ENCODE assay signal across 1 cellular context in the genomic region with DNA sequence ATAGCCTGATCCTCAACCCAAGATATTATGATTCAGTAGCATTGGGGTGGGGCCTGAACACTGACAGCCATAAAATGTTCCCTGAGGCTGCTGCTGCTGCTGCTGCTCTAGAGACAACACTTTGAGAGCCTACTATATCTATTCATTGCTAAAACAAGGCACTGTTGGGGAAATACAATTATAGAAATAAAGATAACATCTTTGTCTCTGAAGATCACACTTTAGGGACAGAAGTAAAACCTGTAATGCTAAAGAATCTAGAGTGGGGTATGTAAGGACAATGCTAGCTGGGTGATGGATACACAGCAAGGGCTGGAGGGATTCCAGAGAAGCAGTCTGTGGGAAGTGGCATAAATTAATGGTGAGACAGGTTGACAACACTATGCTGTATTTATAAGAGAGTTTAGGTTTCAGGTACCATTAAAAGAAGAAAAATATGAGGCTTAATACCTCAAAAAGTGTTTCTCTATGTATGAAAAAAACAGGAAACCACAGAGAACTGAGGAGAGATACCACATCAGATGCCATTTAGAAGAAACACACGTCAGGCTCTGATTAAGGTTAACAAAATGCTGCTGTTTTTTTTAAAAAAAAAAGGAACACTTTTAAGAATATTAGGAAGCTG.
A peak's percentile ranks its signal among the peaks of the same experiment; 100 is the strongest.
TF ChIP-seq lines count a peak whose summit lies in the region.

No MANE protein-coding gene starts in this region.

TF ChIP-seq in GM12878, 131 proteins besides CTCF, POLR2A, EP300 and RAD21 (continued from another document and continues in another):
- TF ChIP-seq, protein P1, sequence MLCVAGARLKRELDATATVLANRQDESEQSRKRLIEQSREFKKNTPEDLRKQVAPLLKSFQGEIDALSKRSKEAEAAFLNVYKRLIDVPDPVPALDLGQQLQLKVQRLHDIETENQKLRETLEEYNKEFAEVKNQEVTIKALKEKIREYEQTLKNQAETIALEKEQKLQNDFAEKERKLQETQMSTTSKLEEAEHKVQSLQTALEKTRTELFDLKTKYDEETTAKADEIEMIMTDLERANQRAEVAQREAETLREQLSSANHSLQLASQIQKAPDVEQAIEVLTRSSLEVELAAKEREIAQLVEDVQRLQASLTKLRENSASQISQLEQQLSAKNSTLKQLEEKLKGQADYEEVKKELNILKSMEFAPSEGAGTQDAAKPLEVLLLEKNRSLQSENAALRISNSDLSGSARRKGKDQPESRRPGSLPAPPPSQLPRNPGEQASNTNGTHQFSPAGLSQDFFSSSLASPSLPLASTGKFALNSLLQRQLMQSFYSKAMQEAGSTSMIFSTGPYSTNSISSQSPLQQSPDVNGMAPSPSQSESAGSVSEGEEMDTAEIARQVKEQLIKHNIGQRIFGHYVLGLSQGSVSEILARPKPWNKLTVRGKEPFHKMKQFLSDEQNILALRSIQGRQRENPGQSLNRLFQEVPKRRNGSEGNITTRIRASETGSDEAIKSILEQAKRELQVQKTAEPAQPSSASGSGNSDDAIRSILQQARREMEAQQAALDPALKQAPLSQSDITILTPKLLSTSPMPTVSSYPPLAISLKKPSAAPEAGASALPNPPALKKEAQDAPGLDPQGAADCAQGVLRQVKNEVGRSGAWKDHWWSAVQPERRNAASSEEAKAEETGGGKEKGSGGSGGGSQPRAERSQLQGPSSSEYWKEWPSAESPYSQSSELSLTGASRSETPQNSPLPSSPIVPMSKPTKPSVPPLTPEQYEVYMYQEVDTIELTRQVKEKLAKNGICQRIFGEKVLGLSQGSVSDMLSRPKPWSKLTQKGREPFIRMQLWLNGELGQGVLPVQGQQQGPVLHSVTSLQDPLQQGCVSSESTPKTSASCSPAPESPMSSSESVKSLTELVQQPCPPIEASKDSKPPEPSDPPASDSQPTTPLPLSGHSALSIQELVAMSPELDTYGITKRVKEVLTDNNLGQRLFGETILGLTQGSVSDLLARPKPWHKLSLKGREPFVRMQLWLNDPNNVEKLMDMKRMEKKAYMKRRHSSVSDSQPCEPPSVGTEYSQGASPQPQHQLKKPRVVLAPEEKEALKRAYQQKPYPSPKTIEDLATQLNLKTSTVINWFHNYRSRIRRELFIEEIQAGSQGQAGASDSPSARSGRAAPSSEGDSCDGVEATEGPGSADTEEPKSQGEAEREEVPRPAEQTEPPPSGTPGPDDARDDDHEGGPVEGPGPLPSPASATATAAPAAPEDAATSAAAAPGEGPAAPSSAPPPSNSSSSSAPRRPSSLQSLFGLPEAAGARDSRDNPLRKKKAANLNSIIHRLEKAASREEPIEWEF (IDR thresholded peaks at IDR 0.05; ENCODE audit: insufficient replicate concordance, low read depth, low read length), result no peak
- TF ChIP-seq CBX3 (IDR thresholded peaks at IDR 0.05; ENCODE audit: borderline replicate concordance, low read depth) (no peak), RBBP5 (conservative IDR thresholded peaks at IDR 0.05) (no peak), NFXL1 (IDR thresholded peaks at IDR 0.05; ENCODE audit: borderline replicate concordance) (no peak), MTA2 (IDR thresholded peaks at IDR 0.05; ENCODE audit: low read depth) (peak; percentile 84; the same call in 1 of the 2 replicates), ASH2L (IDR thresholded peaks at IDR 0.05; ENCODE audit: borderline replicate concordance, low read depth) (no peak), BRCA1 (IDR thresholded peaks at IDR 0.05; ENCODE audit: low read depth, low read length) (no peak), DPF2 (IDR thresholded peaks at IDR 0.05) (peak; percentile 41; the same call in 1 of the 2 replicates), SP1 (IDR thresholded peaks at IDR 0.05; ENCODE audit: low read depth, low read length) (no peak), CREB1 (IDR thresholded peaks at IDR 0.05; ENCODE audit: low read depth) (no peak), WRNIP1 (IDR thresholded peaks at IDR 0.05; ENCODE audit: borderline replicate concordance, low read depth, low read length) (no peak), CHD4 (IDR thresholded peaks at IDR 0.05) (no peak), NR2F1 (conservative IDR thresholded peaks at IDR 0.05) (no peak), ZBED1 (IDR thresholded peaks at IDR 0.05; ENCODE audit: borderline replicate concordance) (no peak), SMARCA5 (IDR thresholded peaks at IDR 0.05) (no peak), STAT1 (conservative IDR thresholded peaks at IDR 0.05) (no peak), IKZF2 (IDR thresholded peaks at IDR 0.05) (peak; percentile 46 to 49; a peak in 2 of 4 replicates), BHLHE40 (IDR thresholded peaks at IDR 0.05; ENCODE audit: borderline replicate concordance in 1 of 2, low read depth in 2 of 2, low read length in 1 of 2) (no peak), SPI1 (IDR thresholded peaks at IDR 0.05; ENCODE audit: borderline replicate concordance, insufficient read depth, low read depth, low read length) (no peak), ZNF622 (IDR thresholded peaks at IDR 0.05) (no peak), TAF1 (IDR thresholded peaks at IDR 0.05; ENCODE audit: borderline replicate concordance, low read depth, low read length) (no peak), NRF1 (conservative IDR thresholded peaks at IDR 0.05; ENCODE audit: low read depth, low read length) (no peak), HCFC1 (IDR thresholded peaks at IDR 0.05; ENCODE audit: low read length) (no peak), GATAD2B (conservative IDR thresholded peaks at IDR 0.05; ENCODE audit: low read depth) (no peak), EED (IDR thresholded peaks at IDR 0.05; ENCODE audit: low read depth) (no peak), RUNX3 (IDR thresholded peaks at IDR 0.05; ENCODE audit: low read length) (peak; percentile 84), POU2F2 (IDR thresholded peaks at IDR 0.05; ENCODE audit: borderline replicate concordance, low read depth, low read length) (no peak), BCL11A (IDR thresholded peaks at IDR 0.05; ENCODE audit: low read depth, low read length) (no peak), RAD51 (IDR thresholded peaks at IDR 0.05) (no peak), PML (IDR thresholded peaks at IDR 0.05; ENCODE audit: low read length) (no peak), RELA (IDR thresholded peaks at IDR 0.05; ENCODE audit: borderline replicate concordance, partially characterized antibody) (no peak), IKZF1 (conservative IDR thresholded peaks at IDR 0.05) (peak; percentile 35; the same call in 1 of the 2 replicates), ZNF207 (IDR thresholded peaks at IDR 0.05; ENCODE audit: borderline replicate concordance) (no peak), TARDBP (IDR thresholded peaks at IDR 0.05; ENCODE audit: borderline replicate concordance) (no peak), RB1 (IDR thresholded peaks at IDR 0.05; ENCODE audit: borderline replicate concordance) (no peak), TBL1XR1 (IDR thresholded peaks at IDR 0.05; ENCODE audit: low read depth, low read length) (no peak), ATF7 (IDR thresholded peaks at IDR 0.05; ENCODE audit: low read depth) (peak; percentile 35; the same call in 1 of the 2 replicates), NFIC (IDR thresholded peaks at IDR 0.05; ENCODE audit: low read depth, low read length) (0 out of 2 replicates have a peak, but pooled peaks have one; percentile 21)
- TF ChIP-seq, protein P2, sequence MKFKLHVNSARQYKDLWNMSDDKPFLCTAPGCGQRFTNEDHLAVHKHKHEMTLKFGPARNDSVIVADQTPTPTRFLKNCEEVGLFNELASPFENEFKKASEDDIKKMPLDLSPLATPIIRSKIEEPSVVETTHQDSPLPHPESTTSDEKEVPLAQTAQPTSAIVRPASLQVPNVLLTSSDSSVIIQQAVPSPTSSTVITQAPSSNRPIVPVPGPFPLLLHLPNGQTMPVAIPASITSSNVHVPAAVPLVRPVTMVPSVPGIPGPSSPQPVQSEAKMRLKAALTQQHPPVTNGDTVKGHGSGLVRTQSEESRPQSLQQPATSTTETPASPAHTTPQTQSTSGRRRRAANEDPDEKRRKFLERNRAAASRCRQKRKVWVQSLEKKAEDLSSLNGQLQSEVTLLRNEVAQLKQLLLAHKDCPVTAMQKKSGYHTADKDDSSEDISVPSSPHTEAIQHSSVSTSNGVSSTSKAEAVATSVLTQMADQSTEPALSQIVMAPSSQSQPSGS (IDR thresholded peaks at IDR 0.05; ENCODE audit: low read length), result no peak
- TF ChIP-seq, protein P3, sequence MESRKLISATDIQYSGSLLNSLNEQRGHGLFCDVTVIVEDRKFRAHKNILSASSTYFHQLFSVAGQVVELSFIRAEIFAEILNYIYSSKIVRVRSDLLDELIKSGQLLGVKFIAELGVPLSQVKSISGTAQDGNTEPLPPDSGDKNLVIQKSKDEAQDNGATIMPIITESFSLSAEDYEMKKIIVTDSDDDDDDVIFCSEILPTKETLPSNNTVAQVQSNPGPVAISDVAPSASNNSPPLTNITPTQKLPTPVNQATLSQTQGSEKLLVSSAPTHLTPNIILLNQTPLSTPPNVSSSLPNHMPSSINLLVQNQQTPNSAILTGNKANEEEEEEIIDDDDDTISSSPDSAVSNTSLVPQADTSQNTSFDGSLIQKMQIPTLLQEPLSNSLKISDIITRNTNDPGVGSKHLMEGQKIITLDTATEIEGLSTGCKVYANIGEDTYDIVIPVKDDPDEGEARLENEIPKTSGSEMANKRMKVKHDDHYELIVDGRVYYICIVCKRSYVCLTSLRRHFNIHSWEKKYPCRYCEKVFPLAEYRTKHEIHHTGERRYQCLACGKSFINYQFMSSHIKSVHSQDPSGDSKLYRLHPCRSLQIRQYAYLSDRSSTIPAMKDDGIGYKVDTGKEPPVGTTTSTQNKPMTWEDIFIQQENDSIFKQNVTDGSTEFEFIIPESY (IDR thresholded peaks at IDR 0.05), result no peak
- TF ChIP-seq, protein P4, sequence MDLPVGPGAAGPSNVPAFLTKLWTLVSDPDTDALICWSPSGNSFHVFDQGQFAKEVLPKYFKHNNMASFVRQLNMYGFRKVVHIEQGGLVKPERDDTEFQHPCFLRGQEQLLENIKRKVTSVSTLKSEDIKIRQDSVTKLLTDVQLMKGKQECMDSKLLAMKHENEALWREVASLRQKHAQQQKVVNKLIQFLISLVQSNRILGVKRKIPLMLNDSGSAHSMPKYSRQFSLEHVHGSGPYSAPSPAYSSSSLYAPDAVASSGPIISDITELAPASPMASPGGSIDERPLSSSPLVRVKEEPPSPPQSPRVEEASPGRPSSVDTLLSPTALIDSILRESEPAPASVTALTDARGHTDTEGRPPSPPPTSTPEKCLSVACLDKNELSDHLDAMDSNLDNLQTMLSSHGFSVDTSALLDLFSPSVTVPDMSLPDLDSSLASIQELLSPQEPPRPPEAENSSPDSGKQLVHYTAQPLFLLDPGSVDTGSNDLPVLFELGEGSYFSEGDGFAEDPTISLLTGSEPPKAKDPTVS (IDR thresholded peaks at IDR 0.05; ENCODE audit: low read depth, low read length), result no peak
- TF ChIP-seq, protein P5, sequence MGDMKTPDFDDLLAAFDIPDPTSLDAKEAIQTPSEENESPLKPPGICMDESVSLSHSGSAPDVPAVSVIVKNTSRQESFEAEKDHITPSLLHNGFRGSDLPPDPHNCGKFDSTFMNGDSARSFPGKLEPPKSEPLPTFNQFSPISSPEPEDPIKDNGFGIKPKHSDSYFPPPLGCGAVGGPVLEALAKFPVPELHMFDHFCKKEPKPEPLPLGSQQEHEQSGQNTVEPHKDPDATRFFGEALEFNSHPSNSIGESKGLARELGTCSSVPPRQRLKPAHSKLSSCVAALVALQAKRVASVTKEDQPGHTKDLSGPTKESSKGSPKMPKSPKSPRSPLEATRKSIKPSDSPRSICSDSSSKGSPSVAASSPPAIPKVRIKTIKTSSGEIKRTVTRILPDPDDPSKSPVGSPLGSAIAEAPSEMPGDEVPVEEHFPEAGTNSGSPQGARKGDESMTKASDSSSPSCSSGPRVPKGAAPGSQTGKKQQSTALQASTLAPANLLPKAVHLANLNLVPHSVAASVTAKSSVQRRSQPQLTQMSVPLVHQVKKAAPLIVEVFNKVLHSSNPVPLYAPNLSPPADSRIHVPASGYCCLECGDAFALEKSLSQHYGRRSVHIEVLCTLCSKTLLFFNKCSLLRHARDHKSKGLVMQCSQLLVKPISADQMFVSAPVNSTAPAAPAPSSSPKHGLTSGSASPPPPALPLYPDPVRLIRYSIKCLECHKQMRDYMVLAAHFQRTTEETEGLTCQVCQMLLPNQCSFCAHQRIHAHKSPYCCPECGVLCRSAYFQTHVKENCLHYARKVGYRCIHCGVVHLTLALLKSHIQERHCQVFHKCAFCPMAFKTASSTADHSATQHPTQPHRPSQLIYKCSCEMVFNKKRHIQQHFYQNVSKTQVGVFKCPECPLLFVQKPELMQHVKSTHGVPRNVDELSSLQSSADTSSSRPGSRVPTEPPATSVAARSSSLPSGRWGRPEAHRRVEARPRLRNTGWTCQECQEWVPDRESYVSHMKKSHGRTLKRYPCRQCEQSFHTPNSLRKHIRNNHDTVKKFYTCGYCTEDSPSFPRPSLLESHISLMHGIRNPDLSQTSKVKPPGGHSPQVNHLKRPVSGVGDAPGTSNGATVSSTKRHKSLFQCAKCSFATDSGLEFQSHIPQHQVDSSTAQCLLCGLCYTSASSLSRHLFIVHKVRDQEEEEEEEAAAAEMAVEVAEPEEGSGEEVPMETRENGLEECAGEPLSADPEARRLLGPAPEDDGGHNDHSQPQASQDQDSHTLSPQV (IDR thresholded peaks at IDR 0.05), result no peak
- TF ChIP-seq, protein P6, sequence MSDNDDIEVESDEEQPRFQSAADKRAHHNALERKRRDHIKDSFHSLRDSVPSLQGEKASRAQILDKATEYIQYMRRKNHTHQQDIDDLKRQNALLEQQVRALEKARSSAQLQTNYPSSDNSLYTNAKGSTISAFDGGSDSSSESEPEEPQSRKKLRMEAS (IDR thresholded peaks at IDR 0.05; ENCODE audit: low read depth, low read length), result no peak
- TF ChIP-seq, protein P7, sequence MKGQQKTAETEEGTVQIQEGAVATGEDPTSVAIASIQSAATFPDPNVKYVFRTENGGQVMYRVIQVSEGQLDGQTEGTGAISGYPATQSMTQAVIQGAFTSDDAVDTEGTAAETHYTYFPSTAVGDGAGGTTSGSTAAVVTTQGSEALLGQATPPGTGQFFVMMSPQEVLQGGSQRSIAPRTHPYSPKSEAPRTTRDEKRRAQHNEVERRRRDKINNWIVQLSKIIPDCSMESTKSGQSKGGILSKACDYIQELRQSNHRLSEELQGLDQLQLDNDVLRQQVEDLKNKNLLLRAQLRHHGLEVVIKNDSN (IDR thresholded peaks at IDR 0.05; ENCODE audit: borderline replicate concordance, extremely low read length, insufficient read depth, low read depth, low read length), result no peak
- TF ChIP-seq, protein P8, sequence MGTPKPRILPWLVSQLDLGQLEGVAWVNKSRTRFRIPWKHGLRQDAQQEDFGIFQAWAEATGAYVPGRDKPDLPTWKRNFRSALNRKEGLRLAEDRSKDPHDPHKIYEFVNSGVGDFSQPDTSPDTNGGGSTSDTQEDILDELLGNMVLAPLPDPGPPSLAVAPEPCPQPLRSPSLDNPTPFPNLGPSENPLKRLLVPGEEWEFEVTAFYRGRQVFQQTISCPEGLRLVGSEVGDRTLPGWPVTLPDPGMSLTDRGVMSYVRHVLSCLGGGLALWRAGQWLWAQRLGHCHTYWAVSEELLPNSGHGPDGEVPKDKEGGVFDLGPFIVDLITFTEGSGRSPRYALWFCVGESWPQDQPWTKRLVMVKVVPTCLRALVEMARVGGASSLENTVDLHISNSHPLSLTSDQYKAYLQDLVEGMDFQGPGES (IDR thresholded peaks at IDR 0.05), result no peak
- TF ChIP-seq, protein P9, sequence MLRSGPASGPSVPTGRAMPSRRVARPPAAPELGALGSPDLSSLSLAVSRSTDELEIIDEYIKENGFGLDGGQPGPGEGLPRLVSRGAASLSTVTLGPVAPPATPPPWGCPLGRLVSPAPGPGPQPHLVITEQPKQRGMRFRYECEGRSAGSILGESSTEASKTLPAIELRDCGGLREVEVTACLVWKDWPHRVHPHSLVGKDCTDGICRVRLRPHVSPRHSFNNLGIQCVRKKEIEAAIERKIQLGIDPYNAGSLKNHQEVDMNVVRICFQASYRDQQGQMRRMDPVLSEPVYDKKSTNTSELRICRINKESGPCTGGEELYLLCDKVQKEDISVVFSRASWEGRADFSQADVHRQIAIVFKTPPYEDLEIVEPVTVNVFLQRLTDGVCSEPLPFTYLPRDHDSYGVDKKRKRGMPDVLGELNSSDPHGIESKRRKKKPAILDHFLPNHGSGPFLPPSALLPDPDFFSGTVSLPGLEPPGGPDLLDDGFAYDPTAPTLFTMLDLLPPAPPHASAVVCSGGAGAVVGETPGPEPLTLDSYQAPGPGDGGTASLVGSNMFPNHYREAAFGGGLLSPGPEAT (IDR thresholded peaks at IDR 0.05; ENCODE audit: low read depth), result no peak; the same call in 1 of the 2 replicates
